34 cellular contexts compared by ENCODE assay signal in the genomic region with DNA sequence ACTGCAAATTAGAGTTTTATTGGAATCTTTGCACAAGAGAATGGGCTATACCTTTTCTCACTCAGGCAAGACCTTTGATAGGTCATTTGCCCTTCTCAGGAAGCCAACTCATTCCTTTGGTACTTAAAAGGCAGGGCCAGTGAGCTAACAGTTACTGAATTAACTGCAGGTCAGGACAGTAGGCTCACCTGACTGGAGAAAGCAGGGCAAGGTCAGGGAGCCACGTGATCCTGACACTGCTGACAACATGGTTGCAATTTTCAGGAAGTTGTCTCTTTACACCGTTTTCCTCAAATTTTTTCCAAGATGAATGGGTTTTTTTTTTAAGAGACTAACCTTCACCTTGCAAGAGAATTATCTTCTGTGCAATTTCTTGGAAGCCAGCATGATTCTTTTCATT. TPM values are rescaled to one million over a fixed set of nuclear protein-coding genes. Genes with fewer than 3 reads are reported as not detected.
"Had no signal": no experiment of that assay in that cellular context is flagged by ENCODE, and none has a peak within 500 bp of the region (broad histone marks: within the 10 kb centered on the region; RNA-seq: fewer than 3 reads in every experiment).

No MANE protein-coding gene starts in this region.

- H3K27ac Mint-ChIP-seq: activated CD4-positive, alpha-beta memory T cell treated with anti-CD3 and anti-CD28 coated beads, Interleukin-2, amount 10 ng/mL, durations not matched to agents 7 days and 5 days; activated CD4-positive, alpha-beta T cell treated with anti-CD3 and anti-CD28 coated beads, Interleukin-2, amount 10 ng/mL, durations not matched to agents 7 days and 5 days; activated naive CD4-positive, alpha-beta T cell treated with anti-CD3 and anti-CD28 coated beads, Interleukin-2, amount 50 U/mL, for 24 hours; activated T-helper 17 cell treated with anti-CD3 and anti-CD28 coated beads, Interleukin-2, amount 50 U/mL, for 72 hours; brain; nephron progenitor cell; stimulated activated naive B cell treated with anti-CD40 and anti-IgM and Interleukin-4, amounts not matched to agents 10 μg/mL and 1 μg/mL and 100 μg/mL, for 72 hours; T-helper 17 cell had no signal

- H3K4me1 ChIP-seq: foreskin keratinocyte, prostate gland had no signal

- H3K27ac ChIP-seq: coronary artery, esophagus muscularis mucosa, foreskin keratinocyte, heart right ventricle, neutrophil, prostate gland, skin epidermis, stomach, thyroid gland had no signal

- H3K4me3 Mint-ChIP-seq: activated CD4-positive, alpha-beta memory T cell treated with anti-CD3 and anti-CD28 coated beads, Interleukin-2, amount 10 ng/mL, durations not matched to agents 7 days and 5 days; activated CD4-positive, alpha-beta T cell treated with anti-CD3 and anti-CD28 coated beads, Interleukin-2, amount 10 ng/mL, durations not matched to agents 7 days and 5 days; activated naive CD4-positive, alpha-beta T cell treated with anti-CD3 and anti-CD28 coated beads, Interleukin-2, amount 50 U/mL, for 24 hours; activated T-cell treated with anti-CD3 and anti-CD28 coated beads, Interleukin-2, amount 50 U/mL, for 4 hours; activated T-helper 17 cell treated with anti-CD3 and anti-CD28 coated beads, Interleukin-2, amount 50 U/mL, for 72 hours; brain; naive B cell; nephron progenitor cell; stimulated activated naive B cell treated with anti-CD40 and anti-IgM and Interleukin-4, amounts not matched to agents 10 μg/mL and 1 μg/mL and 100 μg/mL, for 72 hours; T-helper 17 cell had no signal

- H3K36me3 ChIP-seq: prostate gland had no signal

- ATAC-seq: activated T-cell treated with anti-CD3 and anti-CD28 coated beads, Interleukin-2, amount 50 U/mL, for 4 hours; activated T-helper 17 cell treated with anti-CD3 and anti-CD28 coated beads, Interleukin-2, amount 50 U/mL, for 72 hours; foreskin keratinocyte; heart right ventricle; left ventricle myocardium superior; sciatic nerve; stimulated activated naive B cell treated with anti-CD40 and anti-IgM and Interleukin-4, amounts not matched to agents 10 μg/mL and 1 μg/mL and 100 μg/mL, for 72 hours; T-helper 17 cell had no signal

- H3K4me3 ChIP-seq: coronary artery, esophagus muscularis mucosa, heart right ventricle, prostate gland, skin epidermis, stomach, thyroid gland had no signal

- H3K27me3 Mint-ChIP-seq: activated CD4-positive, alpha-beta memory T cell treated with anti-CD3 and anti-CD28 coated beads, Interleukin-2, amount 10 ng/mL, durations not matched to agents 7 days and 5 days; activated CD4-positive, alpha-beta T cell treated with anti-CD3 and anti-CD28 coated beads, Interleukin-2, amount 10 ng/mL, durations not matched to agents 7 days and 5 days; activated naive CD4-positive, alpha-beta T cell treated with anti-CD3 and anti-CD28 coated beads, Interleukin-2, amount 50 U/mL, for 24 hours; activated T-helper 17 cell treated with anti-CD3 and anti-CD28 coated beads, Interleukin-2, amount 50 U/mL, for 72 hours; naive B cell; stimulated activated naive B cell treated with anti-CD40 and anti-IgM and Interleukin-4, amounts not matched to agents 10 μg/mL and 1 μg/mL and 100 μg/mL, for 72 hours; T-helper 17 cell had no signal

- H3K9me3 Mint-ChIP-seq: activated CD4-positive, alpha-beta memory T cell treated with anti-CD3 and anti-CD28 coated beads, Interleukin-2, amount 10 ng/mL, durations not matched to agents 7 days and 5 days; activated CD4-positive, alpha-beta T cell treated with anti-CD3 and anti-CD28 coated beads, Interleukin-2, amount 10 ng/mL, durations not matched to agents 7 days and 5 days; activated naive CD4-positive, alpha-beta T cell treated with anti-CD3 and anti-CD28 coated beads, Interleukin-2, amount 50 U/mL, for 24 hours; activated T-cell treated with anti-CD3 and anti-CD28 coated beads, Interleukin-2, amount 50 U/mL, for 4 hours; activated T-helper 17 cell treated with anti-CD3 and anti-CD28 coated beads, Interleukin-2, amount 50 U/mL, for 72 hours; brain; naive B cell; nephron progenitor cell; stimulated activated naive B cell treated with anti-CD40 and anti-IgM and Interleukin-4, amounts not matched to agents 10 μg/mL and 1 μg/mL and 100 μg/mL, for 72 hours had no signal

- H3K9me3 ChIP-seq: esophagus muscularis mucosa, heart right ventricle, neutrophil, prostate gland, stomach, thyroid gland had no signal

- DNase-seq: activated CD4-positive, alpha-beta memory T cell treated with anti-CD3 and anti-CD28 coated beads, Interleukin-2, amount 10 ng/mL, durations not matched to agents 7 days and 5 days; activated CD4-positive, alpha-beta T cell treated with anti-CD3 and anti-CD28 coated beads for 1 hour; activated CD4-positive, alpha-beta T cell treated with anti-CD3 and anti-CD28 coated beads, Interleukin-2, amount 10 ng/mL, durations not matched to agents 7 days and 5 days; activated CD8-positive, alpha-beta memory T cell treated with anti-CD3 and anti-CD28 coated beads, Interleukin-2, amount 50 U/mL, for 48 hours; activated gamma-delta T cell treated with Interleukin-2 at 50 U/mL for 16 hours; activated T-cell treated with anti-CD3 and anti-CD28 coated beads, Interleukin-2, amount 50 U/mL, for 4 hours; anterior cingulate cortex; heart right ventricle; kidney glomerular epithelial cell; left ventricle myocardium superior; naive B cell; nephron progenitor cell; retina; stimulated activated CD4-positive, alpha-beta T cell treated with anti-CD3 and anti-CD28 coated beads, Interleukin-4, amount 100 ng/mL, for 4 hours; stimulated activated naive B cell treated with anti-CD40 and anti-IgM and Interleukin-4, amounts not matched to agents 10 μg/mL and 1 μg/mL and 100 μg/mL, for 72 hours; stomach; T-helper 17 cell; T1000; thyroid gland had no signal

- H3K27me3 ChIP-seq: esophagus muscularis mucosa, foreskin keratinocyte, heart right ventricle, neutrophil, stomach, thyroid gland had no signal

RNA-seq across cellular contexts. Expression of a gene that starts 21.1 kb away (rescaled TPM):
- total RNA-seq: activated CD4-positive, alpha-beta memory T cell treated with anti-CD3 and anti-CD28 coated beads, Interleukin-2, amount 10 ng/mL, durations not matched to agents 7 days and 5 days; activated CD4-positive, alpha-beta T cell treated with anti-CD3 and anti-CD28 coated beads, Interleukin-2, amount 10 ng/mL, durations not matched to agents 7 days and 5 days; activated T-cell treated with anti-CD3 and anti-CD28 coated beads, Interleukin-2, amount 50 U/mL, for 4 hours; activated T-helper 17 cell treated with anti-CD3 and anti-CD28 coated beads, Interleukin-2, amount 50 U/mL, for 72 hours; cardiac septum; cerebellum; esophagus muscularis mucosa; foreskin keratinocyte; heart right ventricle; left ventricle myocardium superior; lung microvascular endothelial cell; osteocyte; prostate gland; sciatic nerve; stomach; T-helper 17 cell; thyroid gland; ureter had no signal
- polyA plus RNA-seq: foreskin keratinocyte, heart right ventricle, stomach had no signal
